Comparison of ENCODE assay signal across 9 cellular contexts in the genomic region with DNA sequence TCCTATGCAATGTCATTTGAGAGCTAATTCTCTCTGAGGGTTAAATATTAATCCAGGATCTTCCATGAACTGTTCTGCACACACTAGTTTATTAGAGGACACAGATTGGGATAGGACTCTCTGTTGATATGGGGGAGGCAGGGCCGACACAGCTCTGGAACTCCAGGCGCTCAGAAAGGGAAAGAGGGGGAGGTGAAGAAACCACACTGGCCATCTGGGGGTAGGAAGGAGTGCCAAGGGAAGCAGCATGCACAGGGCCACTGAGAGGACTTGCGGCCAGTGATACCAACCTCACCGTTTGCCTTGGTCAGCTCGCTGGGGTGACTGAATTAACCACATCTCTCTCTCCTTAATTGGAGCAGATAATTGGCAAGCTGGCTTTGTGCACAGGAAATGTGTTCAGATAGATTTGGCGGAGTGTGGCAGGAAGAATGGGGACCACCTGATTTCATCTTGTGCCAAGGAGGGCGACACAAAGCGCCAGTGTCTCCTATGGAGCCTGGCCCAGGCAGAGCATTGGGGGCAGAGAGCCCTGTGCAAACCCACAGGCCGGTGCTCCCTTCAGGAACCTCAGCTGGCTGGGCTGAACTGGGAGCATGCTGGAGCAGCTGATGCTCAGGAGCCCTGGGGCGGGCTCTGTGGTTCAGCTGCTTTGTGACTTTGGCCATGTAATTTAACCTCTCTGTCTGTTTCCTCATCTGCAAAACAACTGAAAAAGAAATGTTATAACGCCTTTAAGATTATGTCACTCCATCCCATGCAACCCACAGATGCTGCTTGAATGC. TPM values are rescaled to one million over a fixed set of nuclear protein-coding genes. Genes with fewer than 3 reads are reported as not detected.
DNase-seq lines count a peak whose midpoint lies in the region; ATAC-seq and TF ChIP-seq lines count a peak whose summit lies in the region.
"Had no signal": no experiment of that assay in that cellular context is flagged by ENCODE, and none has a peak within 500 bp of the region (broad histone marks: within the 10 kb centered on the region; RNA-seq: fewer than 3 reads in every experiment).

No MANE protein-coding gene starts in this region.

- POLR2A ChIA-PET in HEK293 (lab: Yijun Ruan, JAX): no interaction called here

- DNase-seq in AG10803 (ENCODE audit: low read depth): peak; percentile 76
- DNase-seq in amygdala (lab: John Stamatoyannopoulos, UW): peak in 54 of 56 donors; percentile 30 to 92 (median 76)
- DNase-seq in right lobe of liver: peak; percentile 49 to 90 (median 85)
- no peak for DNase-seq in DMS79 treated with DMSO at 0.1 percent for 48 hours (lab: John Stamatoyannopoulos, UW)
- DNase-seq in sigmoid colon: no peak

- peaks cover 3% of the 10 kb centered on the region for H3K4me1 ChIP-seq in HEK293 (ENCODE audit: control insufficient read depth, insufficient read depth, low read length)
- H3K4me1 ChIP-seq in right lobe of liver: peaks cover 0 to 61% (median 28%) of the 10 kb centered on the region in 4 donors
- H3K4me1 ChIP-seq in sigmoid colon: peaks cover 0 to 16% (median 2%) of the 10 kb centered on the region in 4 donors
- H3K4me1 ChIP-seq: parathyroid adenoma had no signal

- TF ChIP-seq EP300 in sigmoid colon (IDR thresholded peaks at IDR 0.05): no peak

- peak; percentile 28 for TF ChIP-seq POLR2A in right lobe of liver (IDR thresholded peaks at IDR 0.05)
- TF ChIP-seq POLR2A in sigmoid colon (IDR thresholded peaks at IDR 0.05): no peak

- peak; percentile 76 to 90 (median 81) for ATAC-seq in right lobe of liver
- ATAC-seq in GM21381 (IDR thresholded peaks at IDR 0.05; ENCODE audit: unreplicated experiment): no peak
- ATAC-seq in HG03442 (IDR thresholded peaks at IDR 0.05; ENCODE audit: unreplicated experiment): no peak

- H3K9me3 ChIP-seq in HEK293 (ENCODE audit: control insufficient read depth, insufficient read depth, low read depth, low read length): no peaks in the 10 kb centered on the region
- no peaks in the 10 kb centered on the region for H3K9me3 ChIP-seq in right lobe of liver
- H3K9me3 ChIP-seq in sigmoid colon: no peaks in the 10 kb centered on the region

- intact Hi-C loops in right lobe of liver (cut with DNase I) (no loop called here), sigmoid colon (cut with DNase I) (no loop called here)

- 7% methylated on average over 11 of the region's 11 CpGs for WGBS in right lobe of liver (ENCODE audit: insufficient coverage, low coverage, low lambda C conversion rate, missing lambda C conversion rate)
- 43 to 67% methylated on average over 11 of the region's 11 CpGs for WGBS in sigmoid colon, 2 donors

- H3K36me3 ChIP-seq in HEK293 (ENCODE audit: control insufficient read depth in 2 of 2, insufficient read depth in 1 of 2, low read length in 2 of 2): no peaks in the 10 kb centered on the region
- no peaks in the 10 kb centered on the region for H3K36me3 ChIP-seq in right lobe of liver
- no peaks in the 10 kb centered on the region for H3K36me3 ChIP-seq in sigmoid colon

- CTCF ChIA-PET in HEK293 (lab: Yijun Ruan, JAX): no interaction called here

- no peak overlapping the region for H3K27ac ChIP-seq in HEK293 (ENCODE audit: extremely low read depth, low read depth, low read length)
- peak overlapping the region; percentile 67 to 87 (median 84) for H3K27ac ChIP-seq in right lobe of liver
- no peak overlapping the region for H3K27ac ChIP-seq in sigmoid colon
- H3K27ac ChIP-seq: parathyroid adenoma had no signal

- TF ChIP-seq CTCF in AG10803 (conservative IDR thresholded peaks at IDR 0.05; ENCODE audit: low read length) (no peak), HEK293 (tag by site-specific recombination; IDR thresholded peaks at IDR 0.05) (no peak), right lobe of liver (IDR thresholded peaks at IDR 0.05) (no peak), sigmoid colon (IDR thresholded peaks at IDR 0.05) (no peak)

- H3K27me3 ChIP-seq in right lobe of liver (no peaks in the 10 kb centered on the region), sigmoid colon (no peaks in the 10 kb centered on the region)

- H3K4me3 ChIP-seq in AG10803 (ENCODE audit: low read length) (no peak overlapping the region), HEK293 (ENCODE audit: low read depth, low read length) (no peak overlapping the region), right lobe of liver (peak overlapping the region in 2 of 3 donors; percentile 10 to 21), sigmoid colon (no peak overlapping the region)

TF ChIP-seq in HEK293, 187 proteins besides CTCF, POLR2A, EP300 and RAD21:
- peak; percentile 52; the same call in 1 of the 2 replicates for TF ChIP-seq ZFHX2 (tag by site-specific recombination; conservative IDR thresholded peaks at IDR 0.05)
- TF ChIP-seq PRDM2 (tag by site-specific recombination; IDR thresholded peaks at IDR 0.05; ENCODE audit: borderline replicate concordance): no peak
- no peak for TF ChIP-seq PATZ1 (tag by site-specific recombination; IDR thresholded peaks at IDR 0.05)
- TF ChIP-seq ZNF623 (tag by site-specific recombination; IDR thresholded peaks at IDR 0.05): no peak
- no peak for TF ChIP-seq ZNF248 (tag by site-specific recombination; IDR thresholded peaks at IDR 0.05)
TF ChIP-seq in HEK293: peak in this region for 1.

RNA-seq across cellular contexts. Expression of gene PPP1R21, which starts 25.4 kb away (rescaled TPM):
- total RNA-seq in right lobe of liver (10 to 100 TPM in 5 of 6 experiments, 1 to 10 TPM in 1; 8.5 to 20.1 (median 13.4) TPM), sigmoid colon (10 to 100 TPM; 34.4 to 79.2 (median 51.6) TPM)
- 10 to 100 TPM; 16.5 to 27.0 (median 16.9) TPM for polyA plus RNA-seq in sigmoid colon

Comparison
In these comparisons a context has a peak if more than half of its experiments do, and no peak if none do; other contexts are left out.
1. DNase-seq: peak in AG10803 (single experiment), amygdala (54 of 56) and right lobe of liver (3 of 3); none in DMS79 treated with DMSO at 0.1 percent for 48 hours (single experiment) and sigmoid colon (single experiment).
2. H3K4me3 ChIP-seq: peak in right lobe of liver (2 of 3); none in AG10803 (single experiment), HEK293 (single experiment) and sigmoid colon (0 of 4).
3. H3K27ac ChIP-seq: peak in right lobe of liver (3 of 3); none in HEK293 (single experiment) and sigmoid colon (0 of 4).
4. ATAC-seq: peak in right lobe of liver (4 of 4); none in GM21381 (single experiment) and HG03442 (single experiment).